In the genomic region with DNA sequence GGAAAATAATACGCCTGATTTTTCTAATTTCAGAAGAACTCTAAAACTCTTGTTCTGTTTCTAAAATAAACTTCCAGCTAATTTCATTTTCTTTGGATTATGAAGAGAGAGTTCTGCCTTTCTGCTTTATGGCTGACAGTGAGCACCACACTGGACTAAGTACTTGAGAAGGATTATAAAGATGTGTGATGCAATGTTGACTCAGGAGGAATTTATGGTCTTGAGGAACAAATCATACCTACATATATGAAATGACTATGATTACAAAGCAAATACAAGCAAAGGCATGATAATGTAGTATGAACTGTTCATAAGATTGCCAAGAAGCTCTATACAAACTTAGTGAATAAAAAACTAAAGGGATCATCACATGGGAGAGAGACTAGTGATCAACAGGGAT, we compare ENCODE assay signal across 1 cellular context.
TF ChIP-seq lines count a peak whose summit lies in the region.

No MANE protein-coding gene starts in this region.

TF ChIP-seq in SK-N-SH, 30 proteins besides CTCF, POLR2A, EP300 and RAD21 (continued from another document):
- TF ChIP-seq, protein P1, sequence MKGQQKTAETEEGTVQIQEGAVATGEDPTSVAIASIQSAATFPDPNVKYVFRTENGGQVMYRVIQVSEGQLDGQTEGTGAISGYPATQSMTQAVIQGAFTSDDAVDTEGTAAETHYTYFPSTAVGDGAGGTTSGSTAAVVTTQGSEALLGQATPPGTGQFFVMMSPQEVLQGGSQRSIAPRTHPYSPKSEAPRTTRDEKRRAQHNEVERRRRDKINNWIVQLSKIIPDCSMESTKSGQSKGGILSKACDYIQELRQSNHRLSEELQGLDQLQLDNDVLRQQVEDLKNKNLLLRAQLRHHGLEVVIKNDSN (IDR thresholded peaks at IDR 0.05; ENCODE audit: borderline replicate concordance, low read depth), result no peak
- TF ChIP-seq CHD2 (IDR thresholded peaks at IDR 0.05; ENCODE audit: low read length, partially characterized antibody), result no peak
- no peak for TF ChIP-seq MXI1 (IDR thresholded peaks at IDR 0.05; ENCODE audit: low read depth, low read length)
- no peak for TF ChIP-seq RCOR1 (IDR thresholded peaks at IDR 0.05; ENCODE audit: low read length)
- TF ChIP-seq, protein P2, sequence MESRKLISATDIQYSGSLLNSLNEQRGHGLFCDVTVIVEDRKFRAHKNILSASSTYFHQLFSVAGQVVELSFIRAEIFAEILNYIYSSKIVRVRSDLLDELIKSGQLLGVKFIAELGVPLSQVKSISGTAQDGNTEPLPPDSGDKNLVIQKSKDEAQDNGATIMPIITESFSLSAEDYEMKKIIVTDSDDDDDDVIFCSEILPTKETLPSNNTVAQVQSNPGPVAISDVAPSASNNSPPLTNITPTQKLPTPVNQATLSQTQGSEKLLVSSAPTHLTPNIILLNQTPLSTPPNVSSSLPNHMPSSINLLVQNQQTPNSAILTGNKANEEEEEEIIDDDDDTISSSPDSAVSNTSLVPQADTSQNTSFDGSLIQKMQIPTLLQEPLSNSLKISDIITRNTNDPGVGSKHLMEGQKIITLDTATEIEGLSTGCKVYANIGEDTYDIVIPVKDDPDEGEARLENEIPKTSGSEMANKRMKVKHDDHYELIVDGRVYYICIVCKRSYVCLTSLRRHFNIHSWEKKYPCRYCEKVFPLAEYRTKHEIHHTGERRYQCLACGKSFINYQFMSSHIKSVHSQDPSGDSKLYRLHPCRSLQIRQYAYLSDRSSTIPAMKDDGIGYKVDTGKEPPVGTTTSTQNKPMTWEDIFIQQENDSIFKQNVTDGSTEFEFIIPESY (IDR thresholded peaks at IDR 0.05; ENCODE audit: borderline replicate concordance, low read depth), result no peak
- TF ChIP-seq POLR2AphosphoS5 (IDR thresholded peaks at IDR 0.05; ENCODE audit: low read depth, low read length), result no peak
